10 cellular contexts compared by ENCODE assay signal in the genomic region with DNA sequence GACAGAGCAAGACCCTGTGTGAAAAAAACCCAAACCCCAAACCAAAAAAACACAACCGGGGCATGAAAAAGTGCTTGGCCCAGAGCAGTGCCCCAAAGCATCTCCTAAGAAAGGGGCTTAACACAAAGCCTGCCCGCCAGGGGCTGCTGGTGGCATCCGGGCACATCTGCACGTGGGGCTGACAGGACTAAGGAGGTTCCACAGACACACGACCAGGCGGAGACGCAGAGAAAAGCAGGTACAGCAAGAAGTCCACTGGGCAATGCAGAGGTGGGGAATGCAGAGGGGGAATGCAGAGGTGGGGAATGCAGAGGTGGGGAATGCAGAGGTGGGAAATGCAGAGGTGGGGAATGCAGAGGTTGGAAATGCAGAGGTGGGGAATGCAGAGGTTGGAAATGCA.
DNase-seq lines count a peak whose midpoint lies in the region; ATAC-seq and TF ChIP-seq lines count a peak whose summit lies in the region.
"Had no signal": no experiment of that assay in that cellular context is flagged by ENCODE, and none has a peak within 500 bp of the region (broad histone marks: within the 10 kb centered on the region; RNA-seq: fewer than 3 reads in every experiment).

No MANE protein-coding gene starts in this region.

- no peak for TF ChIP-seq POLR2A in gastrocnemius medialis (IDR thresholded peaks at IDR 0.05)

- H3K9me3 ChIP-seq in GM23248 (ENCODE audit: low read depth) (no peaks in the 10 kb centered on the region), T-helper 17 cell (ENCODE audit: control insufficient read depth, low read length, poor library complexity, severe bottlenecking) (no peaks in the 10 kb centered on the region), gastrocnemius medialis (no peaks in the 10 kb centered on the region)
- H3K9me3 ChIP-seq: breast epithelium had no signal

- H3F3A ChIP-seq in GM23248 (ENCODE audit: insufficient read depth): peaks cover 54% of the 10 kb centered on the region

- H3K4me3 ChIP-seq in GM23248 (no peak overlapping the region), gastrocnemius medialis (peak overlapping the region in 1 of 4 donors; percentile 32)

- peaks cover 13% of the 10 kb centered on the region; the same call in 1 of the 2 replicates for H4K20me1 ChIP-seq in GM23248 (ENCODE audit: insufficient read depth)

- H3K27me3 ChIP-seq in GM23248 (replicated peaks; ENCODE audit: insufficient read depth) (no peaks in the 10 kb centered on the region), gastrocnemius medialis (no peaks in the 10 kb centered on the region), foreskin keratinocyte (no peaks in the 10 kb centered on the region)
- H3K27me3 ChIP-seq: breast epithelium had no signal

- in situ Hi-C loops in GM23248 (cut with MboI) (no loop called here), gastrocnemius medialis (cut with MboI; ENCODE audit: low sequenced_read_pairs in 4 of 4) (loop anchor here in 1 of 4 donors (25.0 kb wide), 1 partner anchor 186 kb away; a partner anchor contains a TSS)

- H3K9ac ChIP-seq in GM23248: peak overlapping the region; percentile 69; the same call in 1 of the 2 replicates

- intact Hi-C loops in left cardiac atrium (cut with DNase I) (no loop called here), gastrocnemius medialis (cut with DNase I; ENCODE audit: low total_unique reads) (no loop called here)

- H3K36me3 ChIP-seq in GM23248 (ENCODE audit: low read depth) (no peaks in the 10 kb centered on the region), gastrocnemius medialis (no peaks in the 10 kb centered on the region)
- H3K36me3 ChIP-seq: breast epithelium had no signal

- DNase-seq in GM23248: no peak
- DNase-seq in T-helper 17 cell: no peak
- peak; percentile 14 for DNase-seq in left cardiac atrium
- no peak for DNase-seq in gastrocnemius medialis
- DNase-seq in retina: no peak
- no peak for DNase-seq in NK-92 treated with Interleukin-12 subunit alpha and Interleukin-12 subunit beta, amount 100 ng/mL, for 24 hours (lab: John Stamatoyannopoulos, UW)
- no peak for DNase-seq in GF-D8 (lab: John Stamatoyannopoulos, UW)
- DNase-seq in foreskin keratinocyte: no peak
- DNase-seq: activated B cell treated with CpG ODN at 0.5 μM for 24 hours had no signal

- H3K36me3 Mint-ChIP-seq in T-helper 17 cell (ENCODE audit: low read depth): no peaks in the 10 kb centered on the region

- peaks cover 100% of the 10 kb centered on the region for H3K79me2 ChIP-seq in GM23248 (ENCODE audit: insufficient read depth)

- peak overlapping the region; percentile 87 for H3K27ac ChIP-seq in GM23248
- peak overlapping the region; percentile 92 to 96 (median 93) for H3K27ac ChIP-seq in gastrocnemius medialis
- H3K27ac ChIP-seq in foreskin keratinocyte: no peak overlapping the region

- H3K27ac Mint-ChIP-seq in T-helper 17 cell: no peak overlapping the region

- H3K4me1 ChIP-seq in GM23248 (ENCODE audit: insufficient read depth): peaks cover 66% of the 10 kb centered on the region
- peaks cover 79 to 90% of the 10 kb centered on the region in 2 donors for H3K4me1 ChIP-seq in gastrocnemius medialis
- peaks cover 43% of the 10 kb centered on the region for H3K4me1 ChIP-seq in foreskin keratinocyte

- TF ChIP-seq CTCF in gastrocnemius medialis (IDR thresholded peaks at IDR 0.05 in 4 of 5, conservative IDR thresholded peaks at IDR 0.05 in 1 of 5) (no peak), foreskin keratinocyte (conservative IDR thresholded peaks at IDR 0.05) (no peak)

- WGBS in GM23248 (ENCODE audit: low coverage in 1 of 2, low lambda C conversion rate in 2 of 2, missing lambda C conversion rate in 2 of 2), 2 experiments: 80 to 89% methylated on average over 7 of the region's 7 CpGs

- peak overlapping the region; percentile 69 for H3K4me2 ChIP-seq in GM23248 (ENCODE audit: unreplicated experiment)

- H3K4me1 Mint-ChIP-seq in T-helper 17 cell: peaks cover 59% of the 10 kb centered on the region

- no peaks in the 10 kb centered on the region for H3K9me2 ChIP-seq in GM23248 (ENCODE audit: insufficient read depth)

- no peak for ATAC-seq in T-helper 17 cell
- ATAC-seq in left cardiac atrium: no peak
- no peak for ATAC-seq in gastrocnemius medialis
- ATAC-seq in foreskin keratinocyte: no peak

- no peaks in the 10 kb centered on the region for H3K27me3 Mint-ChIP-seq in T-helper 17 cell
- H3K27me3 Mint-ChIP-seq: activated B cell treated with CpG ODN at 0.5 μM for 24 hours had no signal

- H3K4me3 Mint-ChIP-seq in T-helper 17 cell: peak overlapping the region; percentile 79

- no peak overlapping the region for H2AFZ ChIP-seq in GM23248
